ENCODE assay signal across 1 cellular context in genomic region chr5:151758430-151759241, GRCh38.
TF ChIP-seq lines count a peak whose summit lies in the region.

ATOX1 (minus strand) TSS chr5:151758631; CDS start chr5:151758551, 80 bp downstream.

TF ChIP-seq in HepG2, 621 proteins besides CTCF, POLR2A, EP300 and RAD21 (continued from another document and continues in another):
- TF ChIP-seq ZNF350 (CRISPR knock-in tag; IDR thresholded peaks at IDR 0.05; ENCODE audit: borderline replicate concordance, low read depth) = no peak
- TF ChIP-seq ZNF710 (CRISPR knock-in tag; IDR thresholded peaks at IDR 0.05; ENCODE audit: borderline replicate concordance) = peak; percentile 47
- TF ChIP-seq ZNF776 (CRISPR knock-in tag; IDR thresholded peaks at IDR 0.05) = peak; percentile 75; the same call in 1 of the 2 replicates
- TF ChIP-seq CHCHD3 (CRISPR knock-in tag; IDR thresholded peaks at IDR 0.05) = 0 out of 2 replicates have a peak, but pooled peaks have one; percentile 49
- TF ChIP-seq CENPT (CRISPR knock-in tag; IDR thresholded peaks at IDR 0.05; ENCODE audit: low read depth) = peak; percentile 50; the same call in 1 of the 2 replicates
- TF ChIP-seq ASH2L (IDR thresholded peaks at IDR 0.05; ENCODE audit: insufficient read length, low read depth, low read length) = peak; percentile 59
- peak; percentile 50; the same call in 1 of the 2 replicates for TF ChIP-seq ARNTL (CRISPR knock-in tag; IDR thresholded peaks at IDR 0.05)
- peak; percentile 53 for TF ChIP-seq HMGXB3 (CRISPR knock-in tag; IDR thresholded peaks at IDR 0.05; ENCODE audit: borderline replicate concordance)
- peak; percentile 82 for TF ChIP-seq ARNT2 (CRISPR knock-in tag; IDR thresholded peaks at IDR 0.05; ENCODE audit: low read depth)
- TF ChIP-seq PHF20 (CRISPR knock-in tag; IDR thresholded peaks at IDR 0.05) = no peak
- 0 out of 2 replicates have a peak, but pooled peaks have one; percentile 47 for TF ChIP-seq ZSCAN9 (CRISPR knock-in tag; IDR thresholded peaks at IDR 0.05; ENCODE audit: borderline replicate concordance)
- peak; percentile 62; the same call in 1 of the 2 replicates for TF ChIP-seq ZSCAN31 (CRISPR knock-in tag; IDR thresholded peaks at IDR 0.05; ENCODE audit: low read depth)
- TF ChIP-seq NFKBIZ (CRISPR knock-in tag; IDR thresholded peaks at IDR 0.05) = 0 out of 2 replicates have a peak, but pooled peaks have one; percentile 54
- 0 out of 2 replicates have a peak, but pooled peaks have one; percentile 16 for TF ChIP-seq HCFC1 (IDR thresholded peaks at IDR 0.05; ENCODE audit: low read depth, low read length)
- no peak for TF ChIP-seq MED13 (CRISPR knock-in tag; IDR thresholded peaks at IDR 0.05)
- no peak for TF ChIP-seq IRX3 (CRISPR knock-in tag; IDR thresholded peaks at IDR 0.05; ENCODE audit: borderline replicate concordance, low read depth)
- no peak for TF ChIP-seq NFRKB (IDR thresholded peaks at IDR 0.05)
- peak; percentile 73 for TF ChIP-seq SALL2 (CRISPR knock-in tag; IDR thresholded peaks at IDR 0.05)
- TF ChIP-seq SIN3A (IDR thresholded peaks at IDR 0.05; ENCODE audit: borderline replicate concordance, low read depth, low read length) = peak; percentile 85; the same call in 1 of the 2 replicates
- TF ChIP-seq ZNF569 (CRISPR knock-in tag; IDR thresholded peaks at IDR 0.05; ENCODE audit: borderline replicate concordance) = no peak
- TF ChIP-seq KLF13 (CRISPR knock-in tag; IDR thresholded peaks at IDR 0.05) = no peak
- no peak; the same call in 1 of the 2 replicates for TF ChIP-seq TOE1 (CRISPR knock-in tag; IDR thresholded peaks at IDR 0.05)
- peak; percentile 73 for TF ChIP-seq KLF11 (CRISPR knock-in tag; IDR thresholded peaks at IDR 0.05)
- TF ChIP-seq SP5 (CRISPR knock-in tag; IDR thresholded peaks at IDR 0.05; ENCODE audit: borderline replicate concordance, low read depth) = 0 out of 2 replicates have a peak, but pooled peaks have one; percentile 32
- TF ChIP-seq LRRFIP1 (CRISPR knock-in tag; conservative IDR thresholded peaks at IDR 0.05) = no peak
- TF ChIP-seq ETV6 (CRISPR knock-in tag; conservative IDR thresholded peaks at IDR 0.05) = peak; percentile 58; the same call in 1 of the 2 replicates
- 0 out of 2 replicates have a peak, but pooled peaks have one; percentile 41 for TF ChIP-seq ZNF12 (CRISPR knock-in tag; IDR thresholded peaks at IDR 0.05)
- TF ChIP-seq MAFG (CRISPR knock-in tag; IDR thresholded peaks at IDR 0.05) = no peak
- TF ChIP-seq MED8 (CRISPR knock-in tag; IDR thresholded peaks at IDR 0.05; ENCODE audit: insufficient replicate concordance) = peak; percentile 48
- peak; percentile 14 for TF ChIP-seq SKI (IDR thresholded peaks at IDR 0.05; ENCODE audit: partially characterized antibody)
- TF ChIP-seq ZNF510 (CRISPR knock-in tag; IDR thresholded peaks at IDR 0.05; ENCODE audit: low read depth) = peak; percentile 71; the same call in 1 of the 2 replicates
- peak; percentile 55 for TF ChIP-seq AGO2 (optimal IDR thresholded peaks at IDR 0.05; ENCODE audit: low read depth, low read length)
- no peak for TF ChIP-seq RBM22 (optimal IDR thresholded peaks at IDR 0.05; ENCODE audit: low read length)
- TF ChIP-seq HNRNPLL (IDR thresholded peaks at IDR 0.05; ENCODE audit: low read depth, low read length, poor library complexity, severe bottlenecking) = peak; percentile 77
- TF ChIP-seq HDAC2 (CRISPR knock-in tag; IDR thresholded peaks at IDR 0.05) = 0 out of 2 replicates have a peak, but pooled peaks have one; percentile 20
- TF ChIP-seq NFE2L2 (IDR thresholded peaks at IDR 0.05; ENCODE audit: low read length) = no peak
- no peak for TF ChIP-seq ZNF20 (CRISPR knock-in tag; IDR thresholded peaks at IDR 0.05)
- TF ChIP-seq ZNF891 (CRISPR knock-in tag; IDR thresholded peaks at IDR 0.05) = peak; percentile 69; the same call in 1 of the 2 replicates
- TF ChIP-seq PAWR (CRISPR knock-in tag; IDR thresholded peaks at IDR 0.05; ENCODE audit: borderline replicate concordance) = no peak
- peak; percentile 96 for TF ChIP-seq ZFX (CRISPR knock-in tag; IDR thresholded peaks at IDR 0.05; ENCODE audit: low read depth)
- TF ChIP-seq KDM6A (CRISPR knock-in tag; IDR thresholded peaks at IDR 0.05; ENCODE audit: low read depth) = no peak
- peak; percentile 34 for TF ChIP-seq POGZ (CRISPR knock-in tag; IDR thresholded peaks at IDR 0.05)
- TF ChIP-seq ZNF614 (CRISPR knock-in tag; IDR thresholded peaks at IDR 0.05; ENCODE audit: borderline replicate concordance) = peak; percentile 62; the same call in 1 of the 2 replicates
- 0 out of 2 replicates have a peak, but pooled peaks have one; percentile 63 for TF ChIP-seq RNF2 (conservative IDR thresholded peaks at IDR 0.05; ENCODE audit: low read depth)
- TF ChIP-seq PHF8 (CRISPR knock-in tag; IDR thresholded peaks at IDR 0.05) = peak; percentile 84
- no peak for TF ChIP-seq CENPX (CRISPR knock-in tag; IDR thresholded peaks at IDR 0.05)
- TF ChIP-seq ZNF598 (CRISPR knock-in tag; IDR thresholded peaks at IDR 0.05; ENCODE audit: borderline replicate concordance) = no peak
- peak; percentile 53; the same call in 1 of the 2 replicates for TF ChIP-seq GMEB1 (CRISPR knock-in tag; IDR thresholded peaks at IDR 0.05; ENCODE audit: borderline replicate concordance)
- TF ChIP-seq NR1H2 (CRISPR knock-in tag; IDR thresholded peaks at IDR 0.05; ENCODE audit: borderline replicate concordance, low read depth) = no peak
- TF ChIP-seq ZNF800 (CRISPR knock-in tag; IDR thresholded peaks at IDR 0.05) = no peak
- TF ChIP-seq THRA (CRISPR knock-in tag; IDR thresholded peaks at IDR 0.05; ENCODE audit: borderline replicate concordance) = no peak
- TF ChIP-seq MIER2 (CRISPR knock-in tag; IDR thresholded peaks at IDR 0.05) = 0 out of 2 replicates have a peak, but pooled peaks have one; percentile 20
- TF ChIP-seq TFDP2 (CRISPR knock-in tag; IDR thresholded peaks at IDR 0.05) = peak; percentile 65
- peak; percentile 48; the same call in 1 of the 2 replicates for TF ChIP-seq KDM4B (CRISPR knock-in tag; IDR thresholded peaks at IDR 0.05)
- TF ChIP-seq ZNF557 (CRISPR knock-in tag; IDR thresholded peaks at IDR 0.05) = no peak
- TF ChIP-seq MLLT10 (CRISPR knock-in tag; IDR thresholded peaks at IDR 0.05) = no peak
- TF ChIP-seq GLI4 (CRISPR knock-in tag; IDR thresholded peaks at IDR 0.05; ENCODE audit: borderline replicate concordance) = no peak
